Comparison of ENCODE assay signal across 18 cellular contexts in the genomic region with DNA sequence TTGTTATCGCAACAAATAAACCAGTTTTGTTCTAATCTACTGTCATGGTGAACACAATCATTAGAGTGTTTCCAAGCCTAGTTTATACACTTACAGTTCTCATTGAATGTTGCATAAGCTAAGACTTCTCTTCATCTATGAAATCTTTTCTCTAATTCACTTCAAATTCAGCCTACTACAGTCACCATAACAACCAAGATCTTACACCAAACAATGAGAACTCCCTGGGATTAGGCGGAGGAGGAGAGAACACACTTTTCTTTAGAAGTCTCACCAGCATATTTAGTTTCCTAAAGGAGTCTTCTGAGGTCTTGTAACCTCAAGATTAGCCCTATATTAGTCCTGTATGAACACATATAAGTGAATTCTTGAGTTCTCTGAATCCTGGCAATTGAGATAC.
A peak's percentile ranks its signal among the peaks of the same experiment; 100 is the strongest.
DNase-seq lines count a peak whose midpoint lies in the region; ATAC-seq lines count a peak whose summit lies in the region.
"Had no signal": no experiment of that assay in that cellular context is flagged by ENCODE, and none has a peak within 500 bp of the region (broad histone marks: within the 10 kb centered on the region; RNA-seq: fewer than 3 reads in every experiment).

No MANE protein-coding gene starts in this region.

- H3K4me3 ChIP-seq in mesendoderm (ENCODE audit: low read length) = no peak overlapping the region
- H3K4me3 ChIP-seq: BLaER1, GM12878, GM23248, HAP-1, K562 had no signal

- H3K27me3 ChIP-seq in mesendoderm (ENCODE audit: insufficient read depth, low read length, poor library complexity) = no peaks in the 10 kb centered on the region
- H3K27me3 ChIP-seq: BLaER1 had no signal

- no peaks in the 10 kb centered on the region for H3K79me2 ChIP-seq in mesendoderm (ENCODE audit: control insufficient read depth, insufficient read depth, low read length)

- H3K9ac ChIP-seq in mesendoderm (ENCODE audit: low read length) = no peak overlapping the region
- H3K9ac ChIP-seq: BLaER1, GM23248 had no signal

- no peaks in the 10 kb centered on the region for H3K36me3 ChIP-seq in mesendoderm (ENCODE audit: control insufficient read depth, insufficient read depth, low read length)
- H3K36me3 ChIP-seq: BLaER1, HAP-1 had no signal

- H3K79me1 ChIP-seq in mesendoderm (ENCODE audit: low read length) = no peaks in the 10 kb centered on the region

- DNase-seq in OCI-M1 (lab: John Stamatoyannopoulos, UW) (peak; percentile 48), mesendoderm (peak; percentile 1), putamen (ENCODE audit: low spot score) (peak; percentile 37), SKM-1 (lab: John Stamatoyannopoulos, UW; ENCODE audit: unreplicated experiment) (no peak)
- no peak for DNase-seq in activated effector memory CD4-positive, alpha-beta T cell treated with Interleukin-2 at 50 U/mL for 16 hours
- DNase-seq: AML-193; Calu3; CD4-positive, alpha-beta memory T cell; DND-41; EL; GM23248; IMR-90 had no signal

- no peak overlapping the region for H3K4ac ChIP-seq in mesendoderm (ENCODE audit: low read depth, low read length)

- no peak overlapping the region for H4K5ac ChIP-seq in mesendoderm (ENCODE audit: low read length)

- H2BK15ac ChIP-seq in mesendoderm (replicated peaks; ENCODE audit: low read depth) = no peak overlapping the region

- WGBS in mesendoderm (ENCODE audit: extremely low coverage, insufficient coverage, low lambda C conversion rate) = no CpG with 5 or more reads among the region's 2 CpGs

- no peaks in the 10 kb centered on the region for H3K4me1 ChIP-seq in mesendoderm (ENCODE audit: control insufficient read depth, low read depth, low read length)
- H3K4me1 ChIP-seq: HAP-1 had no signal

- H2BK120ac ChIP-seq in mesendoderm (ENCODE audit: low read depth, low read length) = no peak overlapping the region

- no peak overlapping the region for H3K18ac ChIP-seq in mesendoderm (ENCODE audit: low read length)

- no peak overlapping the region for H2BK5ac ChIP-seq in mesendoderm (ENCODE audit: low read length)

- H3K23ac ChIP-seq in mesendoderm (ENCODE audit: low read length) = no peak overlapping the region

- no peak overlapping the region for H2AK5ac ChIP-seq in mesendoderm (ENCODE audit: low read length)

- no peak for ATAC-seq in HG02885 (IDR thresholded peaks at IDR 0.05; ENCODE audit: poor library complexity, unreplicated experiment)
- no peak for ATAC-seq in GM19395 (IDR thresholded peaks at IDR 0.05; ENCODE audit: unreplicated experiment)
- ATAC-seq: GM12878, K562 had no signal

- no peak overlapping the region for H3K27ac ChIP-seq in mesendoderm (ENCODE audit: low read depth, low read length)
- H3K27ac ChIP-seq: BLaER1, GM23248 had no signal

- H3K4me2 ChIP-seq in mesendoderm (ENCODE audit: low read length) = no peak overlapping the region

- H4K8ac ChIP-seq in mesendoderm (ENCODE audit: low read depth, low read length) = no peak overlapping the region

- no peak overlapping the region for H3K56ac ChIP-seq in mesendoderm (ENCODE audit: low read length)

Comparison
In these comparisons a context has a peak if more than half of its experiments do, and no peak if none do; other contexts are left out.
1. DNase-seq: peak in OCI-M1 (single experiment), mesendoderm (single experiment) and putamen (single experiment); none in activated effector memory CD4-positive, alpha-beta T cell treated with Interleukin-2 at 50 U/mL for 16 hours (single experiment) and SKM-1 (single experiment).